Comparison of ENCODE assay signal across 23 cellular contexts in genomic region chr7:130377178-130377577, GRCh38. TPM values are rescaled to one million over a fixed set of nuclear protein-coding genes. Genes with fewer than 3 reads are reported as not detected.
DNase-seq lines count a peak whose midpoint lies in the region; ATAC-seq and TF ChIP-seq lines count a peak whose summit lies in the region.
"Had no signal": no experiment of that assay in that cellular context is flagged by ENCODE, and none has a peak within 500 bp of the region (broad histone marks: within the 10 kb centered on the region; RNA-seq: fewer than 3 reads in every experiment).

No MANE protein-coding gene starts in this region.

- H2AK5ac ChIP-seq in IMR-90 (ENCODE audit: low read depth, low read length) (no peak overlapping the region; the same call in 1 of the 2 replicates), mesenchymal stem cell (ENCODE audit: low read length, severe bottlenecking) (peak overlapping the region; percentile 76), neuronal stem cell (ENCODE audit: low read depth, low read length) (no peak overlapping the region)

- H2BK12ac ChIP-seq in mesenchymal stem cell (ENCODE audit: low read length in 2 of 2): peak overlapping the region; percentile 90 to 91
- no peak overlapping the region for H2BK12ac ChIP-seq in neuronal stem cell (ENCODE audit: low read length)

- H2BK15ac ChIP-seq in IMR-90 (ENCODE audit: low read depth, low read length): 0 out of 3 replicates have a peak overlapping the region, but pooled peaks have one; percentile 3
- no peak overlapping the region for H2BK15ac ChIP-seq in mesenchymal stem cell (ENCODE audit: low read depth, poor library complexity, severe bottlenecking)
- no peak overlapping the region for H2BK15ac ChIP-seq in neuronal stem cell (ENCODE audit: low read length)

- no peak for TF ChIP-seq RAD21 in IMR-90 (IDR thresholded peaks at IDR 0.05; ENCODE audit: low read length)

- H3K9me1 ChIP-seq in IMR-90 (ENCODE audit: insufficient read depth, low read length): peaks cover 20% of the 10 kb centered on the region

- H2BK120ac ChIP-seq in IMR-90 (ENCODE audit: low read depth, low read length): peak overlapping the region; percentile 4
- H2BK120ac ChIP-seq in mesenchymal stem cell (ENCODE audit: low read depth, low read length): peak overlapping the region; percentile 39
- H2BK120ac ChIP-seq in neuronal stem cell (ENCODE audit: low read depth, low read length): no peak overlapping the region

- no TSS peak for BruUV-seq in IMR-90 (replicated peaks; lab: Mats Ljungman, UMichigan)

- CTCF ChIA-PET in IMR-90 (lab: Yijun Ruan, JAX): no interaction called here
- CTCF ChIA-PET in activated CD4-positive, alpha-beta T cell treated with anti-CD3 and anti-CD28 coated beads, Interleukin-2, amount 10 ng/mL, durations not matched to agents 7 days and 5 days (lab: Charles Lee): no interaction called here

- no peak overlapping the region for H2BK5ac ChIP-seq in IMR-90 (ENCODE audit: low read depth, low read length, poor library complexity, severe bottlenecking)
- no peak overlapping the region for H2BK5ac ChIP-seq in mesenchymal stem cell (ENCODE audit: low read depth, low read length, poor library complexity, severe bottlenecking)
- no peak overlapping the region for H2BK5ac ChIP-seq in neuronal stem cell (ENCODE audit: low read length)

- no peak overlapping the region for H3K56ac ChIP-seq in IMR-90 (ENCODE audit: extremely low read depth, insufficient read depth, low read length)

- no peaks in the 10 kb centered on the region for H3K4me1 Mint-ChIP-seq in activated CD4-positive, alpha-beta T cell treated with anti-CD3 and anti-CD28 coated beads, Interleukin-2, amount 10 ng/mL, durations not matched to agents 7 days and 5 days
- H3K4me1 Mint-ChIP-seq: CD14-positive monocyte; CD8-positive, alpha-beta memory T cell had no signal

- intact Hi-C loops in IMR-90 (cut with micrococcal nuclease) (no loop called here), posterior vena cava (cut with DNase I) (no loop called here)

- H3K27ac Mint-ChIP-seq in activated CD4-positive, alpha-beta T cell treated with anti-CD3 and anti-CD28 coated beads, Interleukin-2, amount 10 ng/mL, durations not matched to agents 7 days and 5 days: no peak overlapping the region
- H3K27ac Mint-ChIP-seq: CD14-positive monocyte; CD8-positive, alpha-beta memory T cell had no signal

- in situ Hi-C loops in IMR-90 (cut with MboI; ENCODE audit: low sequenced_read_pairs): no loop called here

- H3K18ac ChIP-seq in IMR-90 (ENCODE audit: low read depth, low read length) (no peak overlapping the region), mesenchymal stem cell (ENCODE audit: low read depth in 1 of 2, low read length in 2 of 2) (peak overlapping the region in 1 of 2 experiments; percentile 23), neuronal stem cell (ENCODE audit: low read length) (no peak overlapping the region)

- peak; percentile 41 for DNase-seq in DMS53 (lab: John Stamatoyannopoulos, UW)
- no peak for DNase-seq in DMS53 treated with DMSO at 0.1 percent for 48 hours (lab: John Stamatoyannopoulos, UW; ENCODE audit: unreplicated experiment)
- DNase-seq in IMR-90: no peak
- no peak for DNase-seq in mesenchymal stem cell
- DNase-seq in posterior vena cava (ENCODE audit: low spot score): peak; percentile 68
- DNase-seq in effector CD4-positive, alpha-beta T cell: no peak
- DNase-seq in neuronal stem cell (ENCODE audit: low spot score): no peak
- no peak for DNase-seq in activated CD4-positive, alpha-beta T cell treated with anti-CD3 and anti-CD28 coated beads, Interleukin-2, amount 10 ng/mL, durations not matched to agents 7 days and 5 days
- DNase-seq: BE2C; CD8-positive, alpha-beta memory T cell; DMS 273 treated with DMSO at 0.1 percent for 48 hours; DND-41; H7; MM.1S; NCI-H2029 treated with DMSO at 0.1 percent for 48 hours; NCI-H446 treated with DMSO at 0.1 percent for 48 hours; NCI-H526; NCI-H82; NK-92 treated with Interleukin-12 subunit alpha and Interleukin-12 subunit beta, amount 100 ng/mL, for 24 hours; PC-3 had no signal

- no peak for ATAC-seq in IMR-90 (ENCODE audit: low read depth)
- ATAC-seq: PC-3 had no signal

- no peak overlapping the region for H3K27ac ChIP-seq in IMR-90 (ENCODE audit: insufficient read depth, low read length)
- no peak overlapping the region for H3K27ac ChIP-seq in mesenchymal stem cell (ENCODE audit: low read length, poor library complexity, severe bottlenecking)
- H3K27ac ChIP-seq in neuronal stem cell (replicated peaks; ENCODE audit: low read length): no peak overlapping the region
- H3K27ac ChIP-seq: 22Rv1, KMS-11 had no signal

- H3K14ac ChIP-seq in IMR-90 (replicated peaks; ENCODE audit: low read depth, low read length) (no peak overlapping the region), mesenchymal stem cell (ENCODE audit: low read length in 2 of 2) (peak overlapping the region in 1 of 2 experiments; percentile 53), neuronal stem cell (ENCODE audit: low read length) (no peak overlapping the region)

- no peaks in the 10 kb centered on the region for H4K20me1 ChIP-seq in IMR-90 (ENCODE audit: insufficient read depth, low read length)

- dilution Hi-C loops in IMR-90 (cut with HindIII; ENCODE audit: low sequenced_read_pairs, unreplicated experiment): no loop called here

- H2BK20ac ChIP-seq in IMR-90 (ENCODE audit: low read depth, low read length): peak overlapping the region; percentile 20; the same call in 1 of the 2 replicates

- no peak overlapping the region for H2AK9ac ChIP-seq in IMR-90 (replicated peaks; ENCODE audit: low read depth, low read length, poor library complexity)

- H3K27me3 ChIP-seq in IMR-90 (ENCODE audit: control insufficient read depth, insufficient read depth, low read length): no peaks in the 10 kb centered on the region
- H3K27me3 ChIP-seq in mesenchymal stem cell (ENCODE audit: control insufficient read depth in 1 of 2, insufficient read depth in 1 of 2, low read length in 2 of 2): peaks cover 0 to 5% of the 10 kb centered on the region in 2 experiments
- no peaks in the 10 kb centered on the region for H3K27me3 ChIP-seq in neuronal stem cell (ENCODE audit: control insufficient read depth in 3 of 3, insufficient read depth in 3 of 3, low read depth in 1 of 3, low read length in 3 of 3)
- H3K27me3 ChIP-seq: BE2C had no signal

- H2AFZ ChIP-seq in IMR-90 (replicated peaks; ENCODE audit: low read length, poor library complexity) (peak overlapping the region; percentile 4), mesenchymal stem cell (ENCODE audit: low read depth, low read length) (no peak overlapping the region), neuronal stem cell (ENCODE audit: low read length) (no peak overlapping the region)

- H4K8ac ChIP-seq in IMR-90 (ENCODE audit: low read depth in 2 of 2, low read length in 2 of 2): no peak overlapping the region
- no peak overlapping the region for H4K8ac ChIP-seq in mesenchymal stem cell (ENCODE audit: low read length)
- H4K8ac ChIP-seq in neuronal stem cell (ENCODE audit: low read depth, low read length): no peak overlapping the region

- no peak overlapping the region for H3K4me3 ChIP-seq in IMR-90 (ENCODE audit: insufficient read depth, low read depth, low read length)
- H3K4me3 ChIP-seq in mesenchymal stem cell (ENCODE audit: insufficient read depth in 1 of 2, low read depth in 1 of 2, low read length in 2 of 2): no peak overlapping the region
- H3K4me3 ChIP-seq in neuronal stem cell (ENCODE audit: low read length in 2 of 2): no peak overlapping the region

- H3K4me2 ChIP-seq in IMR-90 (ENCODE audit: low read depth, low read length) (no peak overlapping the region), mesenchymal stem cell (ENCODE audit: low read length, poor library complexity, severe bottlenecking) (no peak overlapping the region), neuronal stem cell (ENCODE audit: insufficient read depth, low read length, poor library complexity, severe bottlenecking) (no peak overlapping the region)
- H3K4me2 ChIP-seq: KMS-11 had no signal

- no peak overlapping the region for H3K4ac ChIP-seq in IMR-90 (ENCODE audit: low read depth, low read length)
- peak overlapping the region; percentile 40 to 73 for H3K4ac ChIP-seq in mesenchymal stem cell (ENCODE audit: low read depth in 1 of 2, low read length in 2 of 2)
- no peak overlapping the region for H3K4ac ChIP-seq in neuronal stem cell (ENCODE audit: low read length)

- H3K23ac ChIP-seq in IMR-90 (ENCODE audit: low read depth, low read length) (no peak overlapping the region), mesenchymal stem cell (ENCODE audit: low read length in 2 of 2) (no peak overlapping the region), neuronal stem cell (ENCODE audit: low read depth, low read length, poor library complexity) (no peak overlapping the region)

- TF ChIP-seq POLR2A in IMR-90 (IDR thresholded peaks at IDR 0.05; ENCODE audit: low read depth, low read length): no peak

- no peak overlapping the region for H4K91ac ChIP-seq in IMR-90 (ENCODE audit: insufficient read depth, low read depth, low read length)
- H4K91ac ChIP-seq in mesenchymal stem cell (ENCODE audit: low read length): peak overlapping the region; percentile 44
- H4K91ac ChIP-seq in neuronal stem cell (ENCODE audit: low read depth, low read length, poor library complexity): no peak overlapping the region

- no peak for TF ChIP-seq CTCF in IMR-90 (conservative IDR thresholded peaks at IDR 0.05; ENCODE audit: low read depth, low read length)

- H3K9ac ChIP-seq in IMR-90 (ENCODE audit: low read depth, low read length) (no peak overlapping the region), mesenchymal stem cell (ENCODE audit: low read length) (no peak overlapping the region), neuronal stem cell (ENCODE audit: low read depth, low read length, poor library complexity) (no peak overlapping the region)
- H3K9ac ChIP-seq: KMS-11 had no signal

- H3K4me3 Mint-ChIP-seq in activated CD4-positive, alpha-beta T cell treated with anti-CD3 and anti-CD28 coated beads, Interleukin-2, amount 10 ng/mL, durations not matched to agents 7 days and 5 days: no peak overlapping the region
- H3K4me3 Mint-ChIP-seq: CD14-positive monocyte; CD8-positive, alpha-beta memory T cell had no signal

- H3K4me1 ChIP-seq in IMR-90 (ENCODE audit: control insufficient read depth, insufficient read depth, low read length) (peaks cover 29% of the 10 kb centered on the region), mesenchymal stem cell (ENCODE audit: control insufficient read depth, insufficient read depth, low read depth, low read length) (peaks cover 37% of the 10 kb centered on the region), neuronal stem cell (ENCODE audit: control insufficient read depth in 2 of 2, insufficient read depth in 1 of 2, low read depth in 1 of 2, low read length in 2 of 2) (peaks cover 21 to 24% of the 10 kb centered on the region in 2 donors)

- peaks cover 0 to 9% of the 10 kb centered on the region in 2 experiments; a peak in 1 of 4 replicates for H3K79me1 ChIP-seq in IMR-90 (ENCODE audit: low read depth in 1 of 2, low read length in 2 of 2)
- H3K79me1 ChIP-seq in mesenchymal stem cell (replicated peaks; ENCODE audit: low read length, poor library complexity, severe bottlenecking): no peaks in the 10 kb centered on the region
- H3K79me1 ChIP-seq in neuronal stem cell (ENCODE audit: low read depth, low read length): no peaks in the 10 kb centered on the region

- 100% methylated on average over 4 of the region's 6 CpGs; no CpG with 5 or more reads in 1 of the 2 experiments for WGBS in IMR-90 (ENCODE audit: extremely low coverage in 2 of 2, insufficient read length in 1 of 2), 2 experiments
- 94% methylated on average over 6 of the region's 6 CpGs for WGBS in mesenchymal stem cell
- WGBS in neuronal stem cell (ENCODE audit: extremely low coverage in 2 of 2, insufficient read length in 2 of 2, insufficient replicate concordance in 1 of 2), 2 donors: no CpG with 5 or more reads among the region's 6 CpGs

- no peaks in the 10 kb centered on the region for H3K27me3 Mint-ChIP-seq in activated CD4-positive, alpha-beta T cell treated with anti-CD3 and anti-CD28 coated beads, Interleukin-2, amount 10 ng/mL, durations not matched to agents 7 days and 5 days

- H3K36me3 Mint-ChIP-seq in activated CD4-positive, alpha-beta T cell treated with anti-CD3 and anti-CD28 coated beads, Interleukin-2, amount 10 ng/mL, durations not matched to agents 7 days and 5 days (ENCODE audit: low read depth): no peaks in the 10 kb centered on the region
- H3K36me3 Mint-ChIP-seq: CD14-positive monocyte had no signal

- POLR2A ChIA-PET in IMR-90 (lab: Charles Lee; ENCODE audit: unreplicated experiment): no interaction called here
- POLR2A ChIA-PET in activated CD4-positive, alpha-beta T cell treated with anti-CD3 and anti-CD28 coated beads, Interleukin-2, amount 10 ng/mL, durations not matched to agents 7 days and 5 days (lab: Charles Lee): no interaction called here

- H4K5ac ChIP-seq in IMR-90 (ENCODE audit: low read depth, low read length): no peak overlapping the region

- H3K36me3 ChIP-seq in IMR-90 (ENCODE audit: control insufficient read depth, insufficient read depth, low read length): no peaks in the 10 kb centered on the region
- no peaks in the 10 kb centered on the region for H3K36me3 ChIP-seq in mesenchymal stem cell (ENCODE audit: control insufficient read depth in 1 of 2, insufficient read depth in 2 of 2, low read depth in 1 of 2, low read length in 2 of 2)
- H3K36me3 ChIP-seq in neuronal stem cell (replicated peaks in 1 of 2; ENCODE audit: control insufficient read depth in 2 of 2, insufficient read depth in 2 of 2, low read length in 2 of 2): no peaks in the 10 kb centered on the region
- H3K36me3 ChIP-seq: BE2C had no signal

- peaks cover 4% of the 10 kb centered on the region; the same call in 1 of the 2 replicates for H3K9me3 ChIP-seq in IMR-90 (ENCODE audit: control insufficient read depth, insufficient read depth, low read length)
- no peaks in the 10 kb centered on the region for H3K9me3 ChIP-seq in mesenchymal stem cell (ENCODE audit: control insufficient read depth, low read length)
- H3K9me3 ChIP-seq in neuronal stem cell (replicated peaks in 1 of 2; ENCODE audit: control insufficient read depth in 2 of 2, insufficient read depth in 1 of 2, low read depth in 1 of 2, low read length in 2 of 2): peaks cover 5 to 13% of the 10 kb centered on the region in 2 donors
- H3K9me3 ChIP-seq: BE2C had no signal

- peaks cover 6% of the 10 kb centered on the region for H3K9me3 Mint-ChIP-seq in activated CD4-positive, alpha-beta T cell treated with anti-CD3 and anti-CD28 coated beads, Interleukin-2, amount 10 ng/mL, durations not matched to agents 7 days and 5 days

RNA-seq across cellular contexts. Expression of gene CPA1, which starts 3.1 kb away (rescaled TPM):
- total RNA-seq in IMR-90 (2012; rRNA removed) (not detected in 2 replicates), posterior vena cava (1 to 10 TPM in 1 of 2 donors, under 1 TPM in 1; 0.79 to 6.7 TPM)
- not detected in 2 replicates for polyA plus RNA-seq in IMR-90 (2012; rRNA removed)
- polyA plus RNA-seq in IMR-90 (2012; cell fraction: cytosol; rRNA removed): 0.07 TPM in 1 of 2 replicates, not detected in the other
- polyA plus RNA-seq in IMR-90 (2012; cell fraction: nucleus; rRNA removed; ENCODE audit: low replicate concordance): 0.26 and 0.32 TPM in 2 replicates
- 0.12 TPM for polyA plus RNA-seq in mesenchymal stem cell (2013, experiment 1 of 2)
- 0.29 TPM for polyA plus RNA-seq in mesenchymal stem cell (2013, experiment 2 of 2)
- 0.22 TPM for polyA plus RNA-seq in neuronal stem cell (2013, experiment 1 of 2)
- polyA plus RNA-seq in neuronal stem cell (2013, experiment 2 of 2): 0.08 TPM
- not detected for total RNA-seq in activated CD4-positive, alpha-beta T cell treated with anti-CD3 and anti-CD28 coated beads, Interleukin-2, amount 10 ng/mL, durations not matched to agents 7 days and 5 days
- total RNA-seq: CD8-positive, alpha-beta memory T cell; PC-3 had no signal
- polyA plus RNA-seq: CD14-positive monocyte; CD8-positive, alpha-beta memory T cell had no signal

RNA-seq across cellular contexts. Expression of gene CPA5, which starts 32.6 kb away (rescaled TPM):
- total RNA-seq in IMR-90 (2012; rRNA removed): under 0.01 TPM in 1 of 2 replicates, not detected in the other
- polyA plus RNA-seq in IMR-90 (2012; rRNA removed): 0.53 and 0.86 TPM in 2 replicates
- 0.32 and 0.45 TPM in 2 replicates for polyA plus RNA-seq in IMR-90 (2012; cell fraction: cytosol; rRNA removed)
- polyA plus RNA-seq in IMR-90 (2012; cell fraction: nucleus; rRNA removed; ENCODE audit: low replicate concordance): 0.72 and 0.95 TPM in 2 replicates
- 0.26 TPM for polyA plus RNA-seq in mesenchymal stem cell (2013, experiment 1 of 2)
- 0.14 TPM for polyA plus RNA-seq in mesenchymal stem cell (2013, experiment 2 of 2)
- total RNA-seq in posterior vena cava: not detected
- 0.11 TPM for polyA plus RNA-seq in neuronal stem cell (2013, experiment 1 of 2)
- 0.03 TPM for polyA plus RNA-seq in neuronal stem cell (2013, experiment 2 of 2)
- not detected for total RNA-seq in activated CD4-positive, alpha-beta T cell treated with anti-CD3 and anti-CD28 coated beads, Interleukin-2, amount 10 ng/mL, durations not matched to agents 7 days and 5 days
- total RNA-seq: PC-3 had no signal
- polyA plus RNA-seq: CD14-positive monocyte had no signal

Comparison
In these comparisons a context has a peak if more than half of its experiments do, and no peak if none do; other contexts are left out.
1. DNase-seq: peak in DMS53 (single experiment) and posterior vena cava (single experiment); none in DMS53 treated with DMSO at 0.1 percent for 48 hours (single experiment), IMR-90 (single experiment), mesenchymal stem cell (single experiment), effector CD4-positive, alpha-beta T cell (single experiment), neuronal stem cell (single experiment) and activated CD4-positive, alpha-beta T cell treated with anti-CD3 and anti-CD28 coated beads, Interleukin-2, amount 10 ng/mL, durations not matched to agents 7 days and 5 days (single experiment).
2. H3K4ac ChIP-seq: peak in mesenchymal stem cell (2 of 2); none in IMR-90 (single experiment) and neuronal stem cell (single experiment).